ENCODE assay signal across 18 cellular contexts in the genomic region with DNA sequence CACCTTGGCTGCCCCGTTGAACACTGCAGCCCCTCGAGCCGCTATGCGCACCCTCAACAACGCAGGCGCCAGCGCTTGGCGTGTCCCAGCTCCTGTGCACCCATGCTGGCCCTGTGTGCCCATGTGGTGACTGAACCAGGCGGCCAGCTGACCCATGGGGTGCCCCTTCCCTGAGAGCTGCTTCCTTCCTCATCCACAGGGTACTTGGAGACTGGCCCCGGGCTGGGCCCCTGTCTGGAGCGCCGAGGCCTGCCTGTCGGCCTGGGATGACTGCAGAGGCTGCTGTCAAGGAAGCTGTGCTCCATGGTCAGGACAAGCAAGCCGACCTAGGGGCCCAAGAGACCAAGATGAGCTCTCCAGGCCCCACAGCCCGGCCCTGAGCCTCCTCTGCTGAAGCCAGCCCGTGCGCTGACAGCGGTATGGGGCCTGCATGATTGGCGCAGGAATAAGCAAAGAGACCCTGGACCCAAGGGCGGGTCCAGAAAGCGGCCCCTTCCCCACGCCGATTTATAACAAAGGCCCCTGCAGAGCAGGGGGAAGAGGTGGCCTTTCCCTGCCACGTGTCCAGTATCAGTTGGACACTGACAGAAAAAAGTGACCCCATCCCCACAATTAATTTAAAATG. TPM values are rescaled to one million over a fixed set of nuclear protein-coding genes. Genes with fewer than 3 reads are reported as not detected.
DNase-seq lines count a peak whose midpoint lies in the region; ATAC-seq and TF ChIP-seq lines count a peak whose summit lies in the region.
"Had no signal": no experiment of that assay in that cellular context is flagged by ENCODE, and none has a peak within 500 bp of the region (broad histone marks: within the 10 kb centered on the region; RNA-seq: fewer than 3 reads in every experiment).

No MANE protein-coding gene starts in this region.

- WGBS in spleen, 5 donors = 68 to 84% (median 78%) methylated on average over 18 to 24 of the region's 24 CpGs

- no peaks in the 10 kb centered on the region for H3K36me3 ChIP-seq in spleen
- H3K36me3 ChIP-seq: BLaER1 treated with 17β-estradiol and CSF1 and Interleukin-3, amounts not matched to agents 10 nM and 100 nM; SJCRH30 had no signal

- peaks cover 0 to 4% (median 0%) of the 10 kb centered on the region in 7 donors for H3K27me3 ChIP-seq in spleen (replicated peaks in 1 of 7)
- H3K27me3 ChIP-seq: SJCRH30 had no signal

- peaks cover 0 to 26% (median 16%) of the 10 kb centered on the region in 6 donors for H3K4me1 ChIP-seq in spleen

- no peak for TF ChIP-seq CTCF in spleen (IDR thresholded peaks at IDR 0.05 in 8 of 11, conservative IDR thresholded peaks at IDR 0.05 in 3 of 11)

- peak; percentile 13 for DNase-seq in CD1c-positive myeloid dendritic cell (ENCODE audit: extremely low spot score)
- peak; percentile 61 for DNase-seq in SK-MEL-5 (ENCODE audit: low read depth, low spot score)
- no peak for DNase-seq in left lobe of liver (ENCODE audit: low spot score)
- DNase-seq in spleen = peak; percentile 70
- DNase-seq: CD8-positive, alpha-beta memory T cell; DMS53; Karpas-422; NCI-H1436 treated with DMSO at 0.1 percent for 48 hours; NCI-H2029; NCI-H345; NCI-H524 treated with DMSO at 0.1 percent for 48 hours; RPMI8226; SJCRH30 had no signal

- no peaks in the 10 kb centered on the region for H3K9me3 ChIP-seq in spleen

- intact Hi-C loops in spleen (cut with DNase I; ENCODE audit: low total_unique reads) = no loop called here

- ATAC-seq in left lobe of liver (peak; percentile 19), HG03432 (IDR thresholded peaks at IDR 0.05; ENCODE audit: unreplicated experiment) (no peak), HG02759 (IDR thresholded peaks at IDR 0.05; ENCODE audit: unreplicated experiment) (no peak), GM18519 (IDR thresholded peaks at IDR 0.05; ENCODE audit: low FRiP score, unreplicated experiment) (no peak)

- H3K4me3 ChIP-seq in spleen = no peak overlapping the region
- H3K4me3 ChIP-seq: BLaER1 treated with 17β-estradiol and CSF1 and Interleukin-3, amounts not matched to agents 10 nM and 100 nM; SJCRH30 had no signal

- in situ Hi-C loops in SK-MEL-5 (cut with HindIII; ENCODE audit: low pct_unique_long_range_greater_than_20kb, low sequenced_read_pairs) = no loop called here

- no peak for TF ChIP-seq POLR2A in spleen (IDR thresholded peaks at IDR 0.05)

- H3K27ac ChIP-seq in spleen = no peak overlapping the region
- H3K27ac ChIP-seq: BLaER1 treated with 17β-estradiol and CSF1 and Interleukin-3, amounts not matched to agents 10 nM and 100 nM; SJCRH30 had no signal

RNA-seq across cellular contexts. Expression of a gene that starts 21.6 kb away (rescaled TPM):
- total RNA-seq in SK-MEL-5 (2014; rRNA removed; shearing (Covaris generic)) = 15.4 and 19.1 TPM in 2 replicates
- polyA plus RNA-seq in SK-MEL-5 (2015; cell fraction: cytosol; rRNA removed) = 64.9 and 83.0 TPM in 2 replicates
- polyA plus RNA-seq in SK-MEL-5 (2015; cell fraction: nucleus; rRNA removed) = 202 and 203 TPM in 2 replicates
- total RNA-seq in left lobe of liver (8.0 TPM), spleen (10 to 100 TPM in 6 of 7 donors, 1 to 10 TPM in 1; 8.7 to 20.3 (median 14.9) TPM)
- 10 to 100 TPM in 1 of 3 donors, 1 to 10 TPM in 2; 1.7 to 10.2 (median 2.0) TPM for polyA plus RNA-seq in spleen
- total RNA-seq: CD8-positive, alpha-beta memory T cell had no signal
- polyA plus RNA-seq: CD8-positive, alpha-beta memory T cell; IgD-negative memory B cell had no signal
